ENCODE assay signal across 8 cellular contexts in genomic region chr2:47072018-47072691, GRCh38.
DNase-seq lines count a peak whose midpoint lies in the region; ATAC-seq and TF ChIP-seq lines count a peak whose summit lies in the region.

No MANE protein-coding gene starts in this region.

- ATAC-seq in HG02571 (IDR thresholded peaks at IDR 0.05; ENCODE audit: unreplicated experiment) (no peak), GM21390 (IDR thresholded peaks at IDR 0.05; ENCODE audit: unreplicated experiment) (no peak)

- peaks cover 45% of the 10 kb centered on the region for H3K4me1 Mint-ChIP-seq in neural crest cell

- no peaks in the 10 kb centered on the region for H3K9me3 Mint-ChIP-seq in neural crest cell

- H3K4me3 ChIP-seq in H7 (ENCODE audit: insufficient read depth, low read depth, low read length), result no peak overlapping the region

- H3K27ac ChIP-seq in RWPE1, result peak overlapping the region; percentile 83

- CTCF ChIA-PET in RWPE1 (lab: Yijun Ruan, JAX), result interaction anchor here (0.6 kb wide), 1 partner anchor 184 kb away, joined by 3 read pairs; no protein-coding TSS in a partner anchor
- CTCF ChIA-PET in GM10248 (lab: Yijun Ruan, JAX), result interaction anchor here (1.2 to 2.8 kb wide), 2 partner anchors 10 to 251 kb away, joined by 3 to 12 read pairs; no protein-coding TSS in a partner anchor

- peak overlapping the region; percentile 57 for H3K27ac Mint-ChIP-seq in neural crest cell (ENCODE audit: unreplicated experiment)

- H3K36me3 Mint-ChIP-seq in neural crest cell (ENCODE audit: low read depth), result no peaks in the 10 kb centered on the region

- H3K27me3 ChIP-seq in H7 (ENCODE audit: control insufficient read depth, insufficient read depth, low read length), result no peaks in the 10 kb centered on the region

- TF ChIP-seq CTCF in RWPE1 (conservative IDR thresholded peaks at IDR 0.05; ENCODE audit: low read depth) (no peak), neural crest cell (conservative IDR thresholded peaks at IDR 0.05) (no peak), GM10248 (IDR thresholded peaks at IDR 0.05; ENCODE audit: control extremely low read depth, extremely low read depth, low read depth, missing control alignments) (no peak)

- POLR2A ChIA-PET in RWPE1 (lab: Yijun Ruan, JAX; ENCODE audit: low non-redundant PET), result interaction anchor here (0.6 kb wide), 1 partner anchor 8 kb away, joined by 3 read pairs; no protein-coding TSS in a partner anchor
- POLR2A ChIA-PET in GM10248 (lab: Yijun Ruan, JAX), result interaction anchor here (0.6 kb wide), 1 partner anchor 327 kb away, joined by 3 read pairs; no protein-coding TSS in a partner anchor

- DNase-seq in H7 (peak; percentile 78), RWPE1 (ENCODE audit: low spot score) (no peak), fibroblast of gingiva (ENCODE audit: low read depth) (peak; percentile 96), neural crest cell (ENCODE audit: low read depth, low spot score) (no peak), NCI-H510A (lab: John Stamatoyannopoulos, UW) (no peak), GM10248 (ENCODE audit: extremely low spot score) (no peak)

- no peak overlapping the region for H3K4me3 Mint-ChIP-seq in neural crest cell

- H3K36me3 ChIP-seq in H7 (replicated peaks; ENCODE audit: control insufficient read depth, insufficient read depth, low read length), result no peaks in the 10 kb centered on the region

- H3K27me3 Mint-ChIP-seq in neural crest cell (ENCODE audit: low read depth), result no peaks in the 10 kb centered on the region

Comparison
In these comparisons a context has a peak if more than half of its experiments do, and no peak if none do; other contexts are left out.
1. DNase-seq: peak in H7 (single experiment) and fibroblast of gingiva (single experiment); none in RWPE1 (single experiment), neural crest cell (single experiment), NCI-H510A (single experiment) and GM10248 (single experiment).